ENCODE assay signal across 1 cellular context in the genomic region with DNA sequence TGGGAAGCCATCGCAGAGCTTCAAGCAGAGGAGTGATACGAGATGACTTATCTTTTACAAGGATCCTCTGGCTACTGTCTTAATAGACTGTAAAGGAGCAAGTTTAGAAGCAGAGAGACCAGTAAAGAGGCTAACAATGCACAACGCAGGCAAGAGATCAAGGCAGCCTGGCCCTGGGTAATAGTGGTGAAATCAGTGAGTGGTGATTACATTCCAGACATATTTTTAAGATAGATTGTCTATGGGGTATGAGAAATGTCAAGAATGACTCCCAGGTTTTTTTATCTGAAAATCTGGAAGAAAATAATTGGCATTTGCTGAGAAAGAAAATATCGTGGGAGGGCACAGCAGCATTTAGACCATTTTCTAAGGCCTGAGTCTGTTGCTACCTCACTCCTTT.
TF ChIP-seq lines count a peak whose summit lies in the region.

No MANE protein-coding gene starts in this region.

TF ChIP-seq in A549, 52 proteins besides CTCF, POLR2A, EP300 and RAD21:
- TF ChIP-seq RFX5 (IDR thresholded peaks at IDR 0.05) (no peak), JUNB (IDR thresholded peaks at IDR 0.05) (no peak)
- TF ChIP-seq, protein P1, sequence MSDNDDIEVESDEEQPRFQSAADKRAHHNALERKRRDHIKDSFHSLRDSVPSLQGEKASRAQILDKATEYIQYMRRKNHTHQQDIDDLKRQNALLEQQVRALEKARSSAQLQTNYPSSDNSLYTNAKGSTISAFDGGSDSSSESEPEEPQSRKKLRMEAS (IDR thresholded peaks at IDR 0.05), result no peak
TF ChIP-seq in A549: peak in this region for 0.
